Comparison of ENCODE assay signal across 8 cellular contexts in the genomic region with DNA sequence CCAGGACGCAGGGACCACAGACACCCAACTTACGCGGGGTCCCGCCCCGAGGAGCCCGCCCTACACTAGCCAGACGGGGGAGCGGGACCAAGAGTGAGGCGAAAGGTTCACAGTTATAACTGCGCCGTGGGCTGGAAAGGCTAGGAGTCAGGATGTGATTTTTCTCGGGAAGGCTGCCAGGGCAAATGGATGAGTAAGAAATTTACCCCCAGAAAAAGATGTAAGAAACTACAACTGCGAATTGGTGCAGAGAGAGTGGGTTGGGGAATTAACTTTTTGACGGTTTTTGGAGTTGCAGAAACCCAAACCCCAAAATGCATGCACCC. TPM values are rescaled to one million over a fixed set of nuclear protein-coding genes. Genes with fewer than 3 reads are reported as not detected.
DNase-seq lines count a peak whose midpoint lies in the region; ATAC-seq, FAIRE-seq and TF ChIP-seq lines count a peak whose summit lies in the region.

No MANE protein-coding gene starts in this region.

- CTCF ChIA-PET in GM12878 (lab: Yijun Ruan, JAX): no interaction called here

- H3K4me2 ChIP-seq in GM12878 (ENCODE audit: control insufficient read depth, insufficient read depth): peak overlapping the region; percentile 87

- no peaks in the 10 kb centered on the region for H3K36me3 ChIP-seq in left ventricle myocardium inferior
- no peaks in the 10 kb centered on the region for H3K36me3 ChIP-seq in GM12878 (ENCODE audit: control insufficient read depth in 2 of 2, insufficient read depth in 2 of 2, low read length in 1 of 2)
- no peaks in the 10 kb centered on the region for H3K36me3 ChIP-seq in mucosa of rectum (ENCODE audit: control insufficient read depth in 2 of 2, insufficient read depth in 2 of 2, low read length in 2 of 2)
- no peaks in the 10 kb centered on the region for H3K36me3 ChIP-seq in urinary bladder (ENCODE audit: insufficient read depth)

- H3K27ac ChIP-seq in left ventricle myocardium inferior (replicated peaks) (peak overlapping the region; percentile 95), GM12878 (ENCODE audit: control insufficient read depth, insufficient read depth) (no peak overlapping the region), mucosa of rectum (ENCODE audit: low read depth in 2 of 2, low read length in 2 of 2) (peak overlapping the region in 1 of 2 donors; percentile 16), urinary bladder (ENCODE audit: low read depth) (no peak overlapping the region)

- ATAC-seq in left cardiac atrium (no peak), GM12878 (no peak), GM18498 (IDR thresholded peaks at IDR 0.05; ENCODE audit: unreplicated experiment) (no peak), HG03139 (IDR thresholded peaks at IDR 0.05; ENCODE audit: unreplicated experiment) (no peak)

- no peak for TF ChIP-seq RAD21 in GM12878 (IDR thresholded peaks at IDR 0.05; ENCODE audit: insufficient read depth, low read depth, low read length)

- TF ChIP-seq EP300 in GM12878 (IDR thresholded peaks at IDR 0.05; ENCODE audit: borderline replicate concordance in 1 of 2, control insufficient read depth in 1 of 2, low read depth in 2 of 2, low read length in 2 of 2): no peak

- SMC1A ChIA-PET in GM12878 (lab: Charles Lee; ENCODE audit: uncharacterized antibody, unreplicated experiment): no interaction called here

- DNase-seq in left ventricle myocardium inferior (no peak), left cardiac atrium (no peak), GM12878 (ENCODE audit: low read depth, low spot score) (no peak), EL (no peak)

- peak overlapping the region; percentile 54 for H2AFZ ChIP-seq in GM12878 (ENCODE audit: control insufficient read depth, low read depth, low read length)

- H3K9ac ChIP-seq in GM12878 (ENCODE audit: control insufficient read depth, insufficient read depth, low read length) (no peak overlapping the region), mucosa of rectum (ENCODE audit: low read depth in 1 of 2, low read length in 2 of 2) (no peak overlapping the region)

- H3K4me3 ChIP-seq in left ventricle myocardium inferior (peak overlapping the region; percentile 96), GM12878 (peak overlapping the region; percentile 86; the same call in 1 of the 2 replicates), mucosa of rectum (ENCODE audit: low read length in 2 of 2) (peak overlapping the region; percentile 44 to 62), urinary bladder (ENCODE audit: low read depth, low read length) (peak overlapping the region; percentile 75)

- H4K20me1 ChIP-seq in GM12878 (ENCODE audit: control insufficient read depth, insufficient read depth): no peaks in the 10 kb centered on the region

- POLR2A ChIA-PET in GM12878 (lab: Charles Lee): no interaction called here

- TF ChIP-seq CTCF in left ventricle myocardium inferior (IDR thresholded peaks at IDR 0.05; ENCODE audit: borderline replicate concordance): peak; percentile 24
- TF ChIP-seq CTCF in GM12878 (IDR thresholded peaks at IDR 0.05 in 2 of 3, conservative IDR thresholded peaks at IDR 0.05 in 1 of 3; ENCODE audit: control insufficient read depth in 2 of 3, extremely low read depth in 1 of 3, insufficient read depth in 1 of 3, low read depth in 3 of 3, low read length in 3 of 3): no peak

- 0% methylated on average over 13 of the region's 14 CpGs for WGBS in GM12878 (ENCODE audit: insufficient coverage, insufficient replicate concordance, low lambda C conversion rate, missing lambda C conversion rate)
- WGBS in urinary bladder: under 1% methylated on average over 14 of the region's 14 CpGs

- FAIRE-seq in GM12878 (lab: Jason Lieb, UNC): peak; percentile 92

- no peaks in the 10 kb centered on the region for H3K79me2 ChIP-seq in GM12878 (ENCODE audit: control insufficient read depth, insufficient read depth, low read length)

- peaks cover 75% of the 10 kb centered on the region for H3K4me1 ChIP-seq in left ventricle myocardium inferior
- peaks cover 11% of the 10 kb centered on the region for H3K4me1 ChIP-seq in GM12878 (ENCODE audit: control insufficient read depth, insufficient read depth, low read length)
- peaks cover 5 to 6% of the 10 kb centered on the region in 2 donors for H3K4me1 ChIP-seq in mucosa of rectum (ENCODE audit: control insufficient read depth in 2 of 2, insufficient read depth in 2 of 2, low read length in 2 of 2)
- no peaks in the 10 kb centered on the region for H3K4me1 ChIP-seq in urinary bladder (ENCODE audit: insufficient read depth)

- H3K9me3 ChIP-seq in left ventricle myocardium inferior (replicated peaks) (no peaks in the 10 kb centered on the region), GM12878 (replicated peaks; ENCODE audit: control insufficient read depth, insufficient read depth, low read length) (no peaks in the 10 kb centered on the region), mucosa of rectum (ENCODE audit: control insufficient read depth in 2 of 2, low read length in 2 of 2) (no peaks in the 10 kb centered on the region)

- RAD21 ChIA-PET in GM12878 (lab: Charles Lee; ENCODE audit: unreplicated experiment): no interaction called here

- intact Hi-C loops in left ventricle myocardium inferior (cut with micrococcal nuclease): loop anchor here (5.0 to 10.0 kb wide), 3 partner anchors 47 to 164 kb away; no protein-coding TSS in a partner anchor
- intact Hi-C loops in left cardiac atrium (cut with DNase I): loop anchor here (1.0 to 5.0 kb wide), 7 partner anchors 47 to 184 kb away; no protein-coding TSS in a partner anchor
- intact Hi-C loops in GM12878 (cut with micrococcal nuclease; ENCODE audit: unreplicated experiment): loop anchor here (1.0 to 5.0 kb wide), 5 partner anchors 49 to 183 kb away; no protein-coding TSS in a partner anchor

- TF ChIP-seq POLR2A in GM12878 (IDR thresholded peaks at IDR 0.05; ENCODE audit: low read depth, low read length): no peak

- H3K27me3 ChIP-seq in left ventricle myocardium inferior (ENCODE audit: low read depth) (no peaks in the 10 kb centered on the region), GM12878 (replicated peaks in 1 of 2; ENCODE audit: control insufficient read depth in 2 of 2, insufficient read depth in 2 of 2, low read length in 1 of 2) (peaks cover 0 to 3% of the 10 kb centered on the region in 2 experiments; a peak in 3 of 4 replicates), mucosa of rectum (ENCODE audit: control insufficient read depth in 2 of 2, insufficient read depth in 2 of 2, low read length in 2 of 2) (peaks cover 20 to 21% of the 10 kb centered on the region in 2 donors)

- no TSS peak for BruUV-seq in GM12878 (replicated peaks; lab: Mats Ljungman, UMichigan)

- in situ Hi-C loops in GM12878 (cut with MboI): loop anchor here (5.0 to 10.0 kb wide), 2 partner anchors 164 to 187 kb away; no protein-coding TSS in a partner anchor

TF ChIP-seq in GM12878, 131 proteins besides CTCF, POLR2A, EP300 and RAD21:
- TF ChIP-seq LARP7 (IDR thresholded peaks at IDR 0.05) (no peak), SMARCA5 (IDR thresholded peaks at IDR 0.05) (no peak), EED (IDR thresholded peaks at IDR 0.05; ENCODE audit: low read depth) (peak; percentile 25; the same call in 1 of the 2 replicates), POU2F2 (IDR thresholded peaks at IDR 0.05; ENCODE audit: borderline replicate concordance, low read depth, low read length) (no peak), FOXK2 (IDR thresholded peaks at IDR 0.05) (no peak)
TF ChIP-seq in GM12878: peak in this region for 1.

RNA-seq across cellular contexts. Expression of gene TSPAN18, which starts 1.3 kb away (rescaled TPM):
- total RNA-seq in left ventricle myocardium inferior: 129 TPM
- 100 to 1,000 TPM; 152 to 166 TPM for total RNA-seq in left cardiac atrium
- total RNA-seq in GM12878 (2013; cell fraction: nucleolus; rRNA removed): 0.71 and 1.2 TPM in 2 replicates
- 0.11 and 0.27 TPM in 2 replicates for total RNA-seq in GM12878 (2014; rRNA removed)
- 0.13 and 0.23 TPM in 2 replicates for total RNA-seq in GM12878 (2014; rRNA removed; fragmentation: Illumina TruSeq; extraction: Trizol)
- total RNA-seq in GM12878 (2021): 0.77 and 0.96 TPM in 2 replicates
- 1.1 TPM for polyA plus RNA-seq in GM12878 (2011; ENCODE audit: low read depth)
- 0.13 and 0.46 TPM in 2 replicates for polyA plus RNA-seq in GM12878 (2011; rRNA removed)
- polyA plus RNA-seq in GM12878 (2011; cell fraction: cytosol; rRNA removed): 0.45 and 0.49 TPM in 2 replicates
- 0.40 and 0.75 TPM in 2 replicates for polyA plus RNA-seq in GM12878 (2011; cell fraction: nucleus; rRNA removed)
- 0.67 and 3.0 TPM in 2 replicates for polyA plus RNA-seq in GM12878 (2012)
- 0.27 and 0.32 TPM in 2 replicates for polyA plus RNA-seq in GM12878 (2014; fragmentation: Illumina TruSeq; extraction: Trizol)
- under 1 TPM; 0.02 to 0.13 TPM for polyA plus RNA-seq in GM12878 (2014; fragmentation: Nextera tagmentation; extraction: Ambion mirVana)
- polyA plus RNA-seq in GM12878 (2014; rRNA removed): 0.10 and 0.13 TPM in 2 replicates
- polyA plus RNA-seq in GM12878 (2016; fragmentation: Nextera tagmentation; extraction: Ambion mirVana): under 1 TPM in 1 of 2 experiments, not detected in 1; 0.15 TPM
- 0.44 and 0.77 TPM in 2 replicates for polyA minus RNA-seq in GM12878 (2011; rRNA and poly(A)+ RNA removed)
- not detected in 2 replicates for polyA minus RNA-seq in GM12878 (2011; cell fraction: cytosol; rRNA and poly(A)+ RNA removed)
- polyA minus RNA-seq in GM12878 (2011; cell fraction: nucleus; rRNA and poly(A)+ RNA removed): 1.1 and 1.3 TPM in 2 replicates
- total RNA-seq in urinary bladder: 32.2 TPM
- polyA plus RNA-seq in urinary bladder: 36.9 TPM

Comparison
In these comparisons a context has a peak if more than half of its experiments do, and no peak if none do; other contexts are left out.
1. RNA of gene TSPAN18, which starts 1.3 kb away (total RNA-seq): 152 to 166 TPM in left cardiac atrium, 129 TPM in left ventricle myocardium inferior (single experiment) and 32.2 TPM in urinary bladder (single experiment); 0.11 to 1.2 TPM in GM12878; every median in the first group is over 10 times any median in the second.
2. Peak in every context shown above with its lines, with median percentiles within 50 percentile points of each other: H3K4me3 ChIP-seq.